In genomic region chr21:41834926-41835663, GRCh38 we compare ENCODE assay signal across 18 cellular contexts.
"Had no signal": no experiment of that assay in that cellular context is flagged by ENCODE, and none has a peak within 500 bp of the region (broad histone marks: within the 10 kb centered on the region; RNA-seq: fewer than 3 reads in every experiment).

No MANE protein-coding gene starts in this region.

- DNase-seq: activated CD4-positive, alpha-beta memory T cell treated with anti-CD3 and anti-CD28 coated beads, Interleukin-2, amount 10 ng/mL, durations not matched to agents 7 days and 5 days; activated CD4-positive, alpha-beta T cell treated with anti-CD3 and anti-CD28 coated beads for 4 hours; activated gamma-delta T cell treated with Interleukin-2 at 50 U/mL for 16 hours; activated naive CD8-positive, alpha-beta T cell treated with anti-CD3 and anti-CD28 coated beads, Interleukin-2, amount 10 ng/mL, durations not matched to agents 7 days and 5 days; activated T-cell treated with anti-CD3 and anti-CD28 coated beads, Interleukin-2, amount 50 U/mL, for 4 hours; anterior cingulate cortex; brain microvascular endothelial cell; cortex of kidney; effector memory CD4-positive, alpha-beta T cell; foreskin keratinocyte; stomach; T-helper 17 cell; testis had no signal

- H3K4me2 ChIP-seq: smooth muscle cell had no signal

- H3K27me3 Mint-ChIP-seq: activated CD4-positive, alpha-beta memory T cell treated with anti-CD3 and anti-CD28 coated beads, Interleukin-2, amount 10 ng/mL, durations not matched to agents 7 days and 5 days; activated naive CD8-positive, alpha-beta T cell treated with anti-CD3 and anti-CD28 coated beads, Interleukin-2, amount 10 ng/mL, durations not matched to agents 7 days and 5 days; central memory CD8-positive, alpha-beta T cell; T-helper 17 cell had no signal

- H3K4me3 Mint-ChIP-seq: activated CD4-positive, alpha-beta memory T cell treated with anti-CD3 and anti-CD28 coated beads, Interleukin-2, amount 10 ng/mL, durations not matched to agents 7 days and 5 days; activated naive CD8-positive, alpha-beta T cell treated with anti-CD3 and anti-CD28 coated beads, Interleukin-2, amount 10 ng/mL, durations not matched to agents 7 days and 5 days; activated T-cell treated with anti-CD3 and anti-CD28 coated beads, Interleukin-2, amount 50 U/mL, for 4 hours; central memory CD8-positive, alpha-beta T cell; T-helper 17 cell had no signal

- H3K9me3 ChIP-seq: prostate gland, stomach, testis, upper lobe of left lung had no signal

- H3K27me3 ChIP-seq: brain microvascular endothelial cell, foreskin keratinocyte, stomach, testis, upper lobe of left lung had no signal

- H3K4me3 ChIP-seq: prostate gland, smooth muscle cell, stomach, testis, upper lobe of left lung had no signal

- H3K27ac Mint-ChIP-seq: activated CD4-positive, alpha-beta memory T cell treated with anti-CD3 and anti-CD28 coated beads, Interleukin-2, amount 10 ng/mL, durations not matched to agents 7 days and 5 days; activated naive CD8-positive, alpha-beta T cell treated with anti-CD3 and anti-CD28 coated beads, Interleukin-2, amount 10 ng/mL, durations not matched to agents 7 days and 5 days had no signal

- H3K4me1 Mint-ChIP-seq: activated naive CD8-positive, alpha-beta T cell treated with anti-CD3 and anti-CD28 coated beads, Interleukin-2, amount 10 ng/mL, durations not matched to agents 7 days and 5 days; central memory CD8-positive, alpha-beta T cell; T-helper 17 cell had no signal

- ATAC-seq: activated T-cell treated with anti-CD3 and anti-CD28 coated beads, Interleukin-2, amount 50 U/mL, for 4 hours; foreskin keratinocyte; right cardiac atrium; T-helper 17 cell had no signal

- H3K4me1 ChIP-seq: foreskin keratinocyte, prostate gland, stomach, testis, upper lobe of left lung had no signal

- H3K27ac ChIP-seq: brain microvascular endothelial cell, foreskin keratinocyte, prostate gland, stomach had no signal

- H3K9me3 Mint-ChIP-seq: activated CD4-positive, alpha-beta memory T cell treated with anti-CD3 and anti-CD28 coated beads, Interleukin-2, amount 10 ng/mL, durations not matched to agents 7 days and 5 days; activated naive CD8-positive, alpha-beta T cell treated with anti-CD3 and anti-CD28 coated beads, Interleukin-2, amount 10 ng/mL, durations not matched to agents 7 days and 5 days; activated T-cell treated with anti-CD3 and anti-CD28 coated beads, Interleukin-2, amount 50 U/mL, for 4 hours; central memory CD8-positive, alpha-beta T cell had no signal
